Comparison of ENCODE assay signal across 12 cellular contexts in the genomic region with DNA sequence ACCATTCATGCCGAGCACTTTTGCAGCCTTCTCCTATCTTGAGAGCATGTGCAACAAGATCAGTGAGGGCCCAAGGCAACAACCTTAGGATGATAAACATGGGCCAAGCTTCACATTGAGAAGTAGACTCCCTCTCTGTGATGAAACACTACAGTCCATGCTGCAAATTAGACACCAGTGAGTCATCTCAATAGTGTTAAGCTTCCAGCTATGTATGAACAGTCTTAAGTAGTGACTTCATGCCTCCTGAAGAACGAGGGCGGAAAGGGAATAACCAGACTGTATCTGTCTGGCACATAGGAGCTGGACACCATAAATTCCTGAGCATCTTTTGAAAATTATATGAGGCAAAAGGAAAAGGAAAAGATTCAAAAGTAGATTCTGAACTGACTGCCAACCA.
DNase-seq lines count a peak whose midpoint lies in the region; ATAC-seq and TF ChIP-seq lines count a peak whose summit lies in the region.
"Had no signal": no experiment of that assay in that cellular context is flagged by ENCODE, and none has a peak within 500 bp of the region (broad histone marks: within the 10 kb centered on the region; RNA-seq: fewer than 3 reads in every experiment).

No MANE protein-coding gene starts in this region.

- no peak overlapping the region for H2BK12ac ChIP-seq in H9 (ENCODE audit: insufficient read length, low read depth, low read length)

- no peak overlapping the region for H3K18ac ChIP-seq in H9 (ENCODE audit: insufficient read length, low read depth, low read length)

- no peak overlapping the region for H4K5ac ChIP-seq in H9 (ENCODE audit: insufficient read length, low read depth, low read length)

- no peak for TF ChIP-seq CTCF in foreskin keratinocyte (conservative IDR thresholded peaks at IDR 0.05)
- TF ChIP-seq CTCF in H9 (conservative IDR thresholded peaks at IDR 0.05) = no peak

- no peaks in the 10 kb centered on the region for H3K4me1 Mint-ChIP-seq in H9
- H3K4me1 Mint-ChIP-seq: immature natural killer cell had no signal

- H3K56ac ChIP-seq in H9 (ENCODE audit: insufficient read length, low read depth, low read length) = no peak overlapping the region

- ATAC-seq in foreskin keratinocyte (peak; percentile 100), HG02610 (IDR thresholded peaks at IDR 0.05; ENCODE audit: unreplicated experiment) (no peak), GM19467 (IDR thresholded peaks at IDR 0.05; ENCODE audit: unreplicated experiment) (no peak)

- no peaks in the 10 kb centered on the region for H3K36me3 Mint-ChIP-seq in H9 (ENCODE audit: insufficient read depth in 1 of 3, low read depth in 3 of 3)

- H3K9ac ChIP-seq in H9 (ENCODE audit: extremely low read depth, insufficient read length, low read length) = no peak overlapping the region

- H3K79me2 ChIP-seq in H9 (ENCODE audit: insufficient read depth, low read length) = no peaks in the 10 kb centered on the region

- H3K4me3 Mint-ChIP-seq in H9 = no peak overlapping the region
- H3K4me3 Mint-ChIP-seq: immature natural killer cell had no signal

- no peak overlapping the region for H2BK5ac ChIP-seq in H9 (ENCODE audit: insufficient read length, low read length)

- H3T11ph ChIP-seq in H9 (ENCODE audit: low read length) = no peak overlapping the region

- H3K27me3 Mint-ChIP-seq in H9 (ENCODE audit: low read depth) = no peaks in the 10 kb centered on the region

- WGBS in H9 (ENCODE audit: extremely low coverage, insufficient read length, low lambda C conversion rate) = no CpG with 5 or more reads among the region's 3 CpGs

- H2BK15ac ChIP-seq in H9 (ENCODE audit: low read depth, low read length) = no peak overlapping the region

- H3K27ac Mint-ChIP-seq in H9 = no peak overlapping the region
- H3K27ac Mint-ChIP-seq: immature natural killer cell had no signal

- H3K27ac ChIP-seq in foreskin keratinocyte (no peak overlapping the region), H9 (ENCODE audit: insufficient read length, low read depth, low read length) (no peak overlapping the region)
- H3K27ac ChIP-seq: adrenal gland had no signal

- peak; percentile 3 for DNase-seq in HK-2 (ENCODE audit: unreplicated experiment)
- peak; percentile 51 for DNase-seq in amniotic epithelial cell (ENCODE audit: low read depth)
- DNase-seq in foreskin keratinocyte = peak; percentile 90 to 95
- DNase-seq in H7 = no peak
- DNase-seq in H9 = no peak
- DNase-seq: adrenal gland; immature natural killer cell; KG1; NCI-H2081; NK-92 treated with Interleukin-12 subunit alpha and Interleukin-12 subunit beta, amount 100 ng/mL, for 24 hours had no signal

- H3K4me3 ChIP-seq in H7 (ENCODE audit: insufficient read depth, low read depth, low read length) = no peak overlapping the region
- H3K4me3 ChIP-seq: adrenal gland had no signal

- no peaks in the 10 kb centered on the region for H3K23me2 ChIP-seq in H9 (ENCODE audit: insufficient read length, low read depth, low read length, poor library complexity, severe bottlenecking)

- H2AK5ac ChIP-seq in H9 (ENCODE audit: insufficient read length, low read length) = no peak overlapping the region

- H4K20me1 ChIP-seq in H9 (ENCODE audit: control insufficient read depth, insufficient read depth, insufficient read length) = no peaks in the 10 kb centered on the region

- no peaks in the 10 kb centered on the region for H3K79me1 ChIP-seq in H9 (ENCODE audit: insufficient read depth, low read depth, low read length, poor library complexity, severe bottlenecking)

- H3K4ac ChIP-seq in H9 (ENCODE audit: low read depth, low read length) = no peak overlapping the region

- H2BK120ac ChIP-seq in H9 (ENCODE audit: low read depth, low read length, poor library complexity, severe bottlenecking) = no peak overlapping the region

- no peak overlapping the region for H3K4me2 ChIP-seq in H9 (ENCODE audit: insufficient read depth, insufficient read length, low read length)

- H4K91ac ChIP-seq in H9 (ENCODE audit: insufficient read length, low read depth, low read length) = no peak overlapping the region

- H4K8ac ChIP-seq in H9 (replicated peaks; ENCODE audit: insufficient read length, low read depth, low read length) = no peak overlapping the region

- no peaks in the 10 kb centered on the region for H3K9me3 ChIP-seq in H9 (ENCODE audit: control insufficient read depth, low read depth, low read length)

- H3K27me3 ChIP-seq in foreskin keratinocyte (no peaks in the 10 kb centered on the region), H7 (ENCODE audit: control insufficient read depth, insufficient read depth, low read length) (no peaks in the 10 kb centered on the region), H9 (ENCODE audit: insufficient read depth, low read length) (no peaks in the 10 kb centered on the region)
- H3K27me3 ChIP-seq: adrenal gland had no signal

- no peaks in the 10 kb centered on the region for H3K36me3 ChIP-seq in H7 (replicated peaks; ENCODE audit: control insufficient read depth, insufficient read depth, low read length)
- H3K36me3 ChIP-seq: adrenal gland had no signal

- no peak overlapping the region for H2BK20ac ChIP-seq in H9 (ENCODE audit: low read depth, low read length, poor library complexity, severe bottlenecking)

- no peak overlapping the region for H3K14ac ChIP-seq in H9 (ENCODE audit: insufficient read depth, low read length)

- H2AFZ ChIP-seq in H9 (ENCODE audit: low read length) = no peak overlapping the region

- H3K23ac ChIP-seq in H9 (ENCODE audit: insufficient read length, low read depth, low read length) = no peak overlapping the region

- no peaks in the 10 kb centered on the region for H3K9me3 Mint-ChIP-seq in H9

- H3K4me1 ChIP-seq in foreskin keratinocyte (no peaks in the 10 kb centered on the region), H9 (ENCODE audit: insufficient read depth, low read length) (no peaks in the 10 kb centered on the region)
- H3K4me1 ChIP-seq: adrenal gland had no signal

Comparison
In these comparisons a context has a peak if more than half of its experiments do, and no peak if none do; other contexts are left out.
1. DNase-seq: peak in HK-2 (single experiment), amniotic epithelial cell (single experiment) and foreskin keratinocyte (2 of 2); none in H7 (single experiment) and H9 (single experiment).